1 cellular context compared by ENCODE assay signal in genomic region chr2:150272404-150272803, GRCh38.
TF ChIP-seq lines count a peak whose summit lies in the region.

No MANE protein-coding gene starts in this region.

TF ChIP-seq in GM23338, 12 proteins besides CTCF, POLR2A, EP300 and RAD21:
- TF ChIP-seq, protein P1, sequence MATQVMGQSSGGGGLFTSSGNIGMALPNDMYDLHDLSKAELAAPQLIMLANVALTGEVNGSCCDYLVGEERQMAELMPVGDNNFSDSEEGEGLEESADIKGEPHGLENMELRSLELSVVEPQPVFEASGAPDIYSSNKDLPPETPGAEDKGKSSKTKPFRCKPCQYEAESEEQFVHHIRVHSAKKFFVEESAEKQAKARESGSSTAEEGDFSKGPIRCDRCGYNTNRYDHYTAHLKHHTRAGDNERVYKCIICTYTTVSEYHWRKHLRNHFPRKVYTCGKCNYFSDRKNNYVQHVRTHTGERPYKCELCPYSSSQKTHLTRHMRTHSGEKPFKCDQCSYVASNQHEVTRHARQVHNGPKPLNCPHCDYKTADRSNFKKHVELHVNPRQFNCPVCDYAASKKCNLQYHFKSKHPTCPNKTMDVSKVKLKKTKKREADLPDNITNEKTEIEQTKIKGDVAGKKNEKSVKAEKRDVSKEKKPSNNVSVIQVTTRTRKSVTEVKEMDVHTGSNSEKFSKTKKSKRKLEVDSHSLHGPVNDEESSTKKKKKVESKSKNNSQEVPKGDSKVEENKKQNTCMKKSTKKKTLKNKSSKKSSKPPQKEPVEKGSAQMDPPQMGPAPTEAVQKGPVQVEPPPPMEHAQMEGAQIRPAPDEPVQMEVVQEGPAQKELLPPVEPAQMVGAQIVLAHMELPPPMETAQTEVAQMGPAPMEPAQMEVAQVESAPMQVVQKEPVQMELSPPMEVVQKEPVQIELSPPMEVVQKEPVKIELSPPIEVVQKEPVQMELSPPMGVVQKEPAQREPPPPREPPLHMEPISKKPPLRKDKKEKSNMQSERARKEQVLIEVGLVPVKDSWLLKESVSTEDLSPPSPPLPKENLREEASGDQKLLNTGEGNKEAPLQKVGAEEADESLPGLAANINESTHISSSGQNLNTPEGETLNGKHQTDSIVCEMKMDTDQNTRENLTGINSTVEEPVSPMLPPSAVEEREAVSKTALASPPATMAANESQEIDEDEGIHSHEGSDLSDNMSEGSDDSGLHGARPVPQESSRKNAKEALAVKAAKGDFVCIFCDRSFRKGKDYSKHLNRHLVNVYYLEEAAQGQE (IDR thresholded peaks at IDR 0.05; ENCODE audit: unreplicated experiment), result no peak
- no peak for TF ChIP-seq ZNF114 (CRISPR knock-in tag; IDR thresholded peaks at IDR 0.05)
- TF ChIP-seq EZH2 (IDR thresholded peaks at IDR 0.05; ENCODE audit: low read depth, unreplicated experiment), result no peak
- TF ChIP-seq EZH2phosphoT487 (IDR thresholded peaks at IDR 0.05; ENCODE audit: unreplicated experiment), result no peak
- TF ChIP-seq ZNF331 (CRISPR knock-in tag; IDR thresholded peaks at IDR 0.05; ENCODE audit: low read depth), result no peak
- TF ChIP-seq JUNB (IDR thresholded peaks at IDR 0.05; ENCODE audit: unreplicated experiment), result no peak
